9 cellular contexts compared by ENCODE assay signal in the genomic region with DNA sequence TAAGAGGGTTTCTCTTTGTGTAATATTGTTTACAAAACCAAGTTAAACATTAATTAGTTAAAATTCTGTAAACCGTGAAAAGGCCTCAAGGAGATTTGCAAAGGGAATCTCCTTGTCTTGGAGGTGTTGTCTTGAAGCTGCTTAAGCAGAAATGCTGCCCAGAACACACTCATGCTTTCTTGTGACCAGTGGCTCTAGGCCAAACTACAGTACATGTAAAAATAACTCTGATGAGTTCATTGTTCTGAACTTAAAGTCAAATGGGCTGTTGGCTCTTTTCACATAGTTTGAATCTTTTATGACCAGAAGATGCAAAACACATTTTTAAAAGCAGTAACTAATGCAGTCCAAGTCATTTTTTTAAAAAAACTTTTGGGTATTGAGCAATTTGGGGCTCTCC.
DNase-seq lines count a peak whose midpoint lies in the region; ATAC-seq and TF ChIP-seq lines count a peak whose summit lies in the region.
"Had no signal": no experiment of that assay in that cellular context is flagged by ENCODE, and none has a peak within 500 bp of the region (broad histone marks: within the 10 kb centered on the region; RNA-seq: fewer than 3 reads in every experiment).

No MANE protein-coding gene starts in this region.

- ATAC-seq in heart right ventricle: peak; percentile 64 to 95 (median 91)
- no peak for ATAC-seq in HG03159 (IDR thresholded peaks at IDR 0.05; ENCODE audit: unreplicated experiment)

- H3K27ac Mint-ChIP-seq in activated naive CD4-positive, alpha-beta T cell treated with anti-CD3 and anti-CD28 coated beads, Interleukin-2, amount 10 ng/mL, durations not matched to agents 7 days and 5 days: no peak overlapping the region

- no peak for TF ChIP-seq CTCF in astrocyte of the cerebellum (IDR thresholded peaks at IDR 0.05; ENCODE audit: low read depth, low read length, missing control alignments)
- no peak for TF ChIP-seq CTCF in heart right ventricle (IDR thresholded peaks at IDR 0.05)

- H3K4me3 Mint-ChIP-seq in activated naive CD4-positive, alpha-beta T cell treated with anti-CD3 and anti-CD28 coated beads, Interleukin-2, amount 10 ng/mL, durations not matched to agents 7 days and 5 days: no peak overlapping the region

- H3K27me3 Mint-ChIP-seq in activated naive CD4-positive, alpha-beta T cell treated with anti-CD3 and anti-CD28 coated beads, Interleukin-2, amount 10 ng/mL, durations not matched to agents 7 days and 5 days: no peaks in the 10 kb centered on the region

- no peaks in the 10 kb centered on the region for H3K4me1 Mint-ChIP-seq in activated naive CD4-positive, alpha-beta T cell treated with anti-CD3 and anti-CD28 coated beads, Interleukin-2, amount 10 ng/mL, durations not matched to agents 7 days and 5 days

- H3K9me3 Mint-ChIP-seq in activated naive CD4-positive, alpha-beta T cell treated with anti-CD3 and anti-CD28 coated beads, Interleukin-2, amount 10 ng/mL, durations not matched to agents 7 days and 5 days: no peaks in the 10 kb centered on the region

- WGBS in heart right ventricle, 2 donors: 5 to 7% methylated on average over 1 of the region's 1 CpG

- CTCF ChIA-PET in activated naive CD4-positive, alpha-beta T cell treated with anti-CD3 and anti-CD28 coated beads, Interleukin-2, amount 10 ng/mL, durations not matched to agents 7 days and 5 days (lab: Charles Lee): no interaction called here

- peaks cover 4 to 21% (median 13%) of the 10 kb centered on the region in 9 donors for H3K4me1 ChIP-seq in heart right ventricle

- no peaks in the 10 kb centered on the region for H3K36me3 Mint-ChIP-seq in activated naive CD4-positive, alpha-beta T cell treated with anti-CD3 and anti-CD28 coated beads, Interleukin-2, amount 10 ng/mL, durations not matched to agents 7 days and 5 days

- H3K36me3 ChIP-seq in heart right ventricle: no peaks in the 10 kb centered on the region

- H3K4me3 ChIP-seq in astrocyte of the cerebellum (ENCODE audit: low read depth, low read length) (no peak overlapping the region), heart right ventricle (no peak overlapping the region), skeletal muscle cell (ENCODE audit: low read depth, low read length) (no peak overlapping the region)

- DNase-seq in GM04503 (ENCODE audit: low read depth) (peak; percentile 98), astrocyte of the cerebellum (ENCODE audit: low read depth) (peak; percentile 88), heart right ventricle (peak in 1 of 2 donors; percentile 62), skeletal muscle cell (ENCODE audit: low read depth) (peak; percentile 90), anterior cingulate cortex (lab: John Stamatoyannopoulos, UW) (no peak), mesenteric fat pad (ENCODE audit: low spot score) (no peak)
- DNase-seq in activated naive CD4-positive, alpha-beta T cell treated with anti-CD3 and anti-CD28 coated beads, Interleukin-2, amount 10 ng/mL, durations not matched to agents 7 days and 5 days: no peak
- DNase-seq: activated gamma-delta T cell treated with Interleukin-2 at 50 U/mL for 16 hours had no signal

- in situ Hi-C loops in astrocyte of the cerebellum (cut with HindIII; ENCODE audit: low sequenced_read_pairs): no loop called here

- intact Hi-C loops in heart right ventricle (cut with DNase I): loop anchor here in 1 of 10 donors (5.0 kb wide), 1 partner anchor 50 kb away; no protein-coding TSS in a partner anchor

- H3K27ac ChIP-seq in heart right ventricle: peak overlapping the region in 9 of 10 donors; percentile 0 to 78 (median 71)

- no peaks in the 10 kb centered on the region for H3K9me3 ChIP-seq in heart right ventricle

- H3K27me3 ChIP-seq in heart right ventricle: peaks cover 0 to 27% (median 0%) of the 10 kb centered on the region in 7 donors

Comparison
In these comparisons a context has a peak if more than half of its experiments do, and no peak if none do; other contexts are left out.
1. DNase-seq: peak in GM04503 (single experiment), astrocyte of the cerebellum (single experiment) and skeletal muscle cell (single experiment); none in activated naive CD4-positive, alpha-beta T cell treated with anti-CD3 and anti-CD28 coated beads, Interleukin-2, amount 10 ng/mL, durations not matched to agents 7 days and 5 days (single experiment), anterior cingulate cortex (0 of 58) and mesenteric fat pad (single experiment).